19 cellular contexts compared by ENCODE assay signal in the genomic region with DNA sequence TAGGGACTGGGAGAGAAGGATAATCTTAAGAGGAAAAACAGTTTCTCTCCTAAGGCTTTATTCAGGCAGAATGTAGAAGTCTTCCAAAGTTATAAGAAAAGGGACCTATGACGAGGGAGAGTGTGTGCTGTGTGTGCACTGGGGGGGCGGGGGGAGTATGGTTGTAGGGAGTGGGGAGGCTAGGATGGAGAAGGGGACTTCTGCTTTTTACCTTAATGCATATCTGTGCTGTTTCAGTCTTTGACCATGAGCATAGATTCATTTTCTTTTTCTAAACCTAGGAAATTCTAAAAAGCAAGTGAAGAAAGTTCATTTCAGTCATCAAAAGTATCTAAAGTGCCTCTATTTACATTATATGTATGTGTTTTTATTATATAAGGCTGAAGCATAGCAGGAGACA. TPM values are rescaled to one million over a fixed set of nuclear protein-coding genes. Genes with fewer than 3 reads are reported as not detected.
DNase-seq lines count a peak whose midpoint lies in the region; ATAC-seq and TF ChIP-seq lines count a peak whose summit lies in the region.
"Had no signal": no experiment of that assay in that cellular context is flagged by ENCODE, and none has a peak within 500 bp of the region (broad histone marks: within the 10 kb centered on the region; RNA-seq: fewer than 3 reads in every experiment).

No MANE protein-coding gene starts in this region.

- H3K27me3 ChIP-seq in CD4-positive, CD25-positive, alpha-beta regulatory T cell (ENCODE audit: control insufficient read depth, insufficient read depth, low read length), result no peaks in the 10 kb centered on the region
- no peaks in the 10 kb centered on the region for H3K27me3 ChIP-seq in ascending aorta
- no peaks in the 10 kb centered on the region for H3K27me3 ChIP-seq in gastrocnemius medialis
- no peaks in the 10 kb centered on the region for H3K27me3 ChIP-seq in Karpas-422 (ENCODE audit: low read length)
- H3K27me3 ChIP-seq: adrenal gland, breast epithelium, neutrophil, SJSA1 had no signal

- H3K4me3 Mint-ChIP-seq in CD4-positive, CD25-positive, alpha-beta regulatory T cell, result no peak overlapping the region
- H3K4me3 Mint-ChIP-seq in activated CD8-positive, alpha-beta T cell treated with anti-CD3 and anti-CD28 coated beads for 36 hours, result no peak overlapping the region
- H3K4me3 Mint-ChIP-seq: CD8-positive, alpha-beta T cell; T-helper 1 cell treated with Interleukin-12 subunit alpha and Interleukin-12 subunit beta and Interleukin-4 antibody, amounts not matched to agents 30 μg/mL and 1 μg/mL, for 36 hours had no signal

- POLR2A ChIA-PET in activated CD8-positive, alpha-beta T cell treated with anti-CD3 and anti-CD28 coated beads for 36 hours (lab: Charles Lee), result no interaction called here

- ATAC-seq in CD4-positive, CD25-positive, alpha-beta regulatory T cell (ENCODE audit: low read depth in 2 of 2), result no peak
- no peak for ATAC-seq in gastrocnemius medialis
- ATAC-seq in activated CD8-positive, alpha-beta T cell treated with anti-CD3 and anti-CD28 coated beads for 36 hours, result no peak
- ATAC-seq: CD8-positive, alpha-beta T cell; lower lobe of right lung; PC-3 had no signal

- no peaks in the 10 kb centered on the region for H4K20me1 ChIP-seq in Karpas-422 (ENCODE audit: insufficient read depth, low read depth, low read length)

- peak overlapping the region in 2 of 3 donors; percentile 21 to 92 for H3K27ac Mint-ChIP-seq in CD4-positive, CD25-positive, alpha-beta regulatory T cell
- no peak overlapping the region for H3K27ac Mint-ChIP-seq in activated CD8-positive, alpha-beta T cell treated with anti-CD3 and anti-CD28 coated beads for 36 hours
- H3K27ac Mint-ChIP-seq: CD8-positive, alpha-beta T cell; T-helper 1 cell treated with Interleukin-12 subunit alpha and Interleukin-12 subunit beta and Interleukin-4 antibody, amounts not matched to agents 30 μg/mL and 1 μg/mL, for 36 hours had no signal

- H3K9me3 ChIP-seq in CD4-positive, CD25-positive, alpha-beta regulatory T cell (ENCODE audit: control insufficient read depth in 2 of 2, low read length in 2 of 2), result no peaks in the 10 kb centered on the region
- H3K9me3 ChIP-seq in ascending aorta (no peaks in the 10 kb centered on the region), gastrocnemius medialis (no peaks in the 10 kb centered on the region), Karpas-422 (ENCODE audit: low read length) (no peaks in the 10 kb centered on the region)
- H3K9me3 ChIP-seq: adrenal gland, breast epithelium, lower lobe of right lung, neutrophil, SJSA1 had no signal

- no peak overlapping the region for H2AFZ ChIP-seq in Karpas-422 (ENCODE audit: low read length)

- H3K9me2 ChIP-seq in Karpas-422 (replicated peaks; ENCODE audit: insufficient read depth, low read length), result no peaks in the 10 kb centered on the region

- DNase-seq in CD4-positive, CD25-positive, alpha-beta regulatory T cell, result no peak
- peak; percentile 38 for DNase-seq in GM13977 (ENCODE audit: low spot score)
- DNase-seq in ascending aorta (ENCODE audit: low spot score in 2 of 2), result no peak
- no peak for DNase-seq in gastrocnemius medialis
- no peak for DNase-seq in activated CD8-positive, alpha-beta T cell treated with anti-CD3 and anti-CD28 coated beads for 36 hours
- no peak for DNase-seq in NCI-H2196 (lab: John Stamatoyannopoulos, UW; ENCODE audit: unreplicated experiment)
- DNase-seq in NCI-H748 (lab: John Stamatoyannopoulos, UW; ENCODE audit: unreplicated experiment), result no peak
- DNase-seq in Karpas-422, result no peak
- DNase-seq: activated gamma-delta T cell; adrenal gland; CD8-positive, alpha-beta T cell; hypothalamus; lower lobe of right lung; NCI-H1694; PC-3 had no signal

- H3K36me3 Mint-ChIP-seq in CD4-positive, CD25-positive, alpha-beta regulatory T cell, result peaks cover 24% of the 10 kb centered on the region
- peaks cover 5% of the 10 kb centered on the region for H3K36me3 Mint-ChIP-seq in activated CD8-positive, alpha-beta T cell treated with anti-CD3 and anti-CD28 coated beads for 36 hours (ENCODE audit: low read depth)

- TF ChIP-seq CTCF in GM13977 (IDR thresholded peaks at IDR 0.05; ENCODE audit: extremely low read depth, insufficient read depth, missing control alignments), result no peak
- no peak for TF ChIP-seq CTCF in ascending aorta (IDR thresholded peaks at IDR 0.05)
- no peak for TF ChIP-seq CTCF in gastrocnemius medialis (IDR thresholded peaks at IDR 0.05 in 4 of 5, conservative IDR thresholded peaks at IDR 0.05 in 1 of 5)
- no peak for TF ChIP-seq CTCF in activated CD8-positive, alpha-beta T cell treated with anti-CD3 and anti-CD28 coated beads for 36 hours (IDR thresholded peaks at IDR 0.05)

- peaks cover 33% of the 10 kb centered on the region for H3K36me3 ChIP-seq in CD4-positive, CD25-positive, alpha-beta regulatory T cell (ENCODE audit: control insufficient read depth, insufficient read depth, low read length)
- peaks cover 4 to 18% of the 10 kb centered on the region in 2 donors for H3K36me3 ChIP-seq in ascending aorta
- H3K36me3 ChIP-seq in gastrocnemius medialis, result no peaks in the 10 kb centered on the region
- H3K36me3 ChIP-seq in Karpas-422 (ENCODE audit: insufficient read depth, low read length), result no peaks in the 10 kb centered on the region
- H3K36me3 ChIP-seq: breast epithelium had no signal

- no peak overlapping the region for H3K27ac ChIP-seq in CD4-positive, CD25-positive, alpha-beta regulatory T cell (ENCODE audit: insufficient read depth, low read length, poor library complexity, severe bottlenecking)
- peak overlapping the region; percentile 10 to 33 for H3K27ac ChIP-seq in ascending aorta
- peak overlapping the region; percentile 82 to 96 (median 95) for H3K27ac ChIP-seq in gastrocnemius medialis
- H3K27ac ChIP-seq in Karpas-422 (ENCODE audit: low read length), result no peak overlapping the region
- H3K27ac ChIP-seq: breast epithelium, lower lobe of right lung, neutrophil, SJSA1 had no signal

- H3K9me3 Mint-ChIP-seq in CD4-positive, CD25-positive, alpha-beta regulatory T cell, result no peaks in the 10 kb centered on the region
- no peaks in the 10 kb centered on the region for H3K9me3 Mint-ChIP-seq in activated CD8-positive, alpha-beta T cell treated with anti-CD3 and anti-CD28 coated beads for 36 hours
- H3K9me3 Mint-ChIP-seq: CD8-positive, alpha-beta T cell; T-helper 1 cell treated with Interleukin-12 subunit alpha and Interleukin-12 subunit beta and Interleukin-4 antibody, amounts not matched to agents 30 μg/mL and 1 μg/mL, for 36 hours had no signal

- no peak overlapping the region for H3K9ac ChIP-seq in Karpas-422 (ENCODE audit: low read length)

- no peaks in the 10 kb centered on the region for H3K79me2 ChIP-seq in Karpas-422 (ENCODE audit: low read length)

- H3K4me3 ChIP-seq in CD4-positive, CD25-positive, alpha-beta regulatory T cell (ENCODE audit: low read depth, low read length), result no peak overlapping the region
- H3K4me3 ChIP-seq in ascending aorta (no peak overlapping the region), gastrocnemius medialis (peak overlapping the region in 3 of 4 donors; percentile 52 to 65 (median 62)), Karpas-422 (ENCODE audit: low read length) (no peak overlapping the region)
- H3K4me3 ChIP-seq: adrenal gland, breast epithelium, lower lobe of right lung, SJSA1 had no signal

- H3K4me1 ChIP-seq in CD4-positive, CD25-positive, alpha-beta regulatory T cell (ENCODE audit: control insufficient read depth, insufficient read depth, low read length, poor library complexity, severe bottlenecking), result peaks cover 3% of the 10 kb centered on the region
- H3K4me1 ChIP-seq in ascending aorta (peaks cover 5 to 35% of the 10 kb centered on the region in 2 donors), gastrocnemius medialis (peaks cover 25 to 45% of the 10 kb centered on the region in 2 donors), Karpas-422 (ENCODE audit: low read length) (no peaks in the 10 kb centered on the region)
- H3K4me1 ChIP-seq: breast epithelium, SJSA1 had no signal

- peaks cover 28 to 50% (median 36%) of the 10 kb centered on the region in 4 donors for H3K4me1 Mint-ChIP-seq in CD4-positive, CD25-positive, alpha-beta regulatory T cell
- H3K4me1 Mint-ChIP-seq in activated CD8-positive, alpha-beta T cell treated with anti-CD3 and anti-CD28 coated beads for 36 hours (ENCODE audit: low read depth), result peaks cover 28% of the 10 kb centered on the region

- in situ Hi-C loops in GM13977 (cut with MboI; ENCODE audit: low pct_unique_long_range_greater_than_20kb, low sequenced_read_pairs, unreplicated experiment) (no loop called here), gastrocnemius medialis (cut with MboI; ENCODE audit: low sequenced_read_pairs in 4 of 4) (no loop called here)

- intact Hi-C loops in ascending aorta (cut with DNase I) (no loop called here), gastrocnemius medialis (cut with DNase I; ENCODE audit: low total_unique reads) (loop anchor here (10.0 kb wide), 1 partner anchor 199 kb away; a partner anchor contains a TSS)
- intact Hi-C loops in activated CD8-positive, alpha-beta T cell treated with anti-CD3 and anti-CD28 coated beads for 36 hours (cut with micrococcal nuclease), result no loop called here

- CTCF ChIA-PET in activated CD8-positive, alpha-beta T cell treated with anti-CD3 and anti-CD28 coated beads for 36 hours (lab: Charles Lee), result interaction anchor here (1.0 to 1.3 kb wide), 2 partner anchors 18 to 74 kb away, joined by 3 to 4 read pairs; no protein-coding TSS in a partner anchor

- no peak overlapping the region for H3K4me2 ChIP-seq in Karpas-422 (ENCODE audit: low read depth, low read length, poor library complexity, severe bottlenecking)

- no peak for TF ChIP-seq POLR2A in gastrocnemius medialis (IDR thresholded peaks at IDR 0.05)

- H3K27me3 Mint-ChIP-seq in CD4-positive, CD25-positive, alpha-beta regulatory T cell, result no peaks in the 10 kb centered on the region
- no peaks in the 10 kb centered on the region for H3K27me3 Mint-ChIP-seq in activated CD8-positive, alpha-beta T cell treated with anti-CD3 and anti-CD28 coated beads for 36 hours

RNA-seq across cellular contexts. Expression of a gene that starts 52.6 kb away (rescaled TPM):
- 93.5 TPM for total RNA-seq in CD4-positive, CD25-positive, alpha-beta regulatory T cell
- 10 to 100 TPM; 46.5 to 72.5 (median 56.6) TPM for polyA plus RNA-seq in CD4-positive, CD25-positive, alpha-beta regulatory T cell
- total RNA-seq in ascending aorta (7.7 TPM), gastrocnemius medialis (10 to 100 TPM in 1 of 4 donors, 1 to 10 TPM in 3; 1.9 to 10.6 (median 4.5) TPM)
- total RNA-seq in activated CD8-positive, alpha-beta T cell treated with anti-CD3 and anti-CD28 coated beads for 36 hours, result 10 to 100 TPM; 35.4 to 41.5 TPM
- 11.5 and 27.1 TPM in 2 replicates for total RNA-seq in Karpas-422 (2014; rRNA removed; shearing (Covaris generic); ENCODE audit: low replicate concordance)

Comparison
In these comparisons a context has a peak if more than half of its experiments do, and no peak if none do; other contexts are left out.
1. H3K27ac ChIP-seq: peak in ascending aorta (2 of 2) and gastrocnemius medialis (4 of 4); none in CD4-positive, CD25-positive, alpha-beta regulatory T cell (single experiment) and Karpas-422 (single experiment).
2. H3K4me3 ChIP-seq: peak in gastrocnemius medialis (3 of 4); none in CD4-positive, CD25-positive, alpha-beta regulatory T cell (single experiment), ascending aorta (0 of 2) and Karpas-422 (single experiment).